13 cellular contexts compared by ENCODE assay signal in the genomic region with DNA sequence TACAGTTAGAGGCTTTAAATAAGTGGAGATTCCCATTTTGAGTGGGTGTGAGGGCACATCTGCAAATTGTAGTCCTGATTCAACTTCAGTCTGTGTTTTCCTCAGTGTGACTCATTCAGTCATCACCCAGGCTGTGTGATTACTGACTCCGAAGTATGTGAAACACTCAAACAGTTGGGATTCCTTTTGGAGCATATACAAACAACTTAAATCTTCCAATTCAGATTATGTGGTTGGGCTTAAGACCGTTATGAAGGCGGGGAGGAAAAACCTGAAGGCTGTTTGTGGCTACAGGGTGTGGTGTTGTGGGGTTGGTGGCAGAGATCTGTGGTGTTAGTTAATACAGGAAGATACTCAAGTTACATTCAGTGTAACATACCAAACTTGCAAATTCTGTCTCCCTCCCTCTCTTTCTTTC.
DNase-seq lines count a peak whose midpoint lies in the region; TF ChIP-seq lines count a peak whose summit lies in the region.
"Had no signal": no experiment of that assay in that cellular context is flagged by ENCODE, and none has a peak within 500 bp of the region (broad histone marks: within the 10 kb centered on the region; RNA-seq: fewer than 3 reads in every experiment).

No MANE protein-coding gene starts in this region.

- no peaks in the 10 kb centered on the region for H3K27me3 ChIP-seq in transverse colon
- H3K27me3 ChIP-seq: esophagus squamous epithelium, thyroid gland had no signal

- no peak for TF ChIP-seq EP300 in transverse colon (IDR thresholded peaks at IDR 0.05; ENCODE audit: low read depth)

- H3K9me3 ChIP-seq in transverse colon, result no peaks in the 10 kb centered on the region
- H3K9me3 ChIP-seq: esophagus squamous epithelium, thyroid gland had no signal

- no peak for TF ChIP-seq POLR2A in transverse colon (IDR thresholded peaks at IDR 0.05)

- H3K4me1 ChIP-seq in transverse colon, result no peaks in the 10 kb centered on the region
- H3K4me1 ChIP-seq: thyroid gland had no signal

- H3K4me3 ChIP-seq in skeletal muscle cell (ENCODE audit: low read depth, low read length) (no peak overlapping the region), transverse colon (no peak overlapping the region)
- H3K4me3 ChIP-seq: esophagus squamous epithelium, skin epidermis, thyroid gland had no signal

- no peak for TF ChIP-seq CTCF in transverse colon (IDR thresholded peaks at IDR 0.05)

- intact Hi-C loops in transverse colon (cut with DNase I; ENCODE audit: low total_unique reads), result no loop called here

- WGBS in transverse colon (ENCODE audit: low coverage in 1 of 2), 2 donors, result 12 to 17% methylated on average over 3 of the region's 3 CpGs

- peak; percentile 5 for DNase-seq in NCI-H82 (lab: John Stamatoyannopoulos, UW)
- DNase-seq in NCI-H82 treated with DMSO at 0.1 percent for 48 hours (lab: John Stamatoyannopoulos, UW; ENCODE audit: unreplicated experiment), result no peak
- DNase-seq in RKO (ENCODE audit: low spot score), result peak; percentile 83
- DNase-seq in fibroblast of gingiva (ENCODE audit: low read depth), result peak; percentile 94
- DNase-seq in skeletal muscle cell (ENCODE audit: low read depth), result peak; percentile 97
- no peak for DNase-seq in NCI-H524 (lab: John Stamatoyannopoulos, UW)
- no peak for DNase-seq in transverse colon
- DNase-seq in middle frontal gyrus (ENCODE audit: extremely low spot score, low spot score), result no peak
- DNase-seq: activated CD4-positive, alpha-beta T cell treated with anti-CD3 and anti-CD28 coated beads, Interleukin-2, amount 50 U/mL, for 4 hours; esophagus squamous epithelium; NCI-H1092 treated with DMSO at 0.1 percent for 48 hours had no signal

- no peaks in the 10 kb centered on the region for H3K36me3 ChIP-seq in transverse colon
- H3K36me3 ChIP-seq: esophagus squamous epithelium, thyroid gland had no signal

- H3K27ac ChIP-seq in transverse colon, result no peak overlapping the region
- H3K27ac ChIP-seq: esophagus squamous epithelium, thyroid gland had no signal

- in situ Hi-C loops in transverse colon (cut with MboI; ENCODE audit: low pct_ligation_motif_present in 1 of 4, low pct_unique_long_range_greater_than_20kb in 1 of 4, low sequenced_read_pairs in 3 of 4), result no loop called here

Comparison
In these comparisons a context has a peak if more than half of its experiments do, and no peak if none do; other contexts are left out.
1. DNase-seq: peak in NCI-H82 (single experiment), RKO (single experiment), fibroblast of gingiva (single experiment) and skeletal muscle cell (single experiment); none in NCI-H82 treated with DMSO at 0.1 percent for 48 hours (single experiment), NCI-H524 (0 of 2), transverse colon (single experiment) and middle frontal gyrus (single experiment).